1 cellular context compared by ENCODE assay signal in the genomic region with DNA sequence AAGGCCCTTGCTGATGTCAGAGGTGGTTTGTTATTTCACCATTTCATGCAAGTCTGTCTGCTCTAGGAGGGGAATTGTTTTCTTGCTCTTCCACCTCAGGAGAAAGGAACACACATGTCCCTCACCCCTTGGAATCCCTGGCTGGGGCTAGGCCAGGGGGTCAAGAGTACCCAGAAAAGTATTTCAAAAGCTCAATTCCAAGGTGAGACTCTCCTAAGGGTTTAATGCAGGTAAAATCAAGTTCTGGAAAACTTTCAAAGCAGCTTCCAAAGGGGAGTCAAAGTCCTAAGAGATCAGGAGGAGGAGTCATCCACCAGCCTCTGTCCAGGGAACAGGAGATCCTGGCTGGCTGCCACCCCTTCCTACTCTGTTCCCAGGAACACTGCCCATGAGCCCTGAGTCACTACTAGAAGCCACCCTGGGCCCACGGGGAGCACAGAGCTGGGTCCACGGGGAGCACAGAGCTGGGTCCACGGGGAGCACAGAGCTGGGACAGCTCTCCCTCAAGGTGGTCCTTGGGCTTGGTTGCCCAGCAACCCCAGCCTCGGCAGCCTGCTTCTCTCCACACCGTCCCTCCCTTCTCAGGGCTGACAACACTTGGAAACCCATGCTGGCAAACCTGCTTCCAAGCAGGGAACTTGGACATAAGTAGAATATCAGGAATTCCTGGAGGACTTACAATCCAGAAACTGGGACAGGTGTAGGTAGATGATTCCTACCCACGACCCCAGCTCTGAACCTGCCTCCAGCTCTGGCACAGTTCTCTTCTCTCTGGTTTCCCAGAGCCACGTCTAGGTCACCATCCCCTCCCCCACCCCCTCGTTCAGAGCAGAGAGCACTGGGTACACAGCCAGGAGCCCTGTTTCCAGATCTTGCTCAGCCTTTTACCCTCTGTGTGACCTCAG.
TF ChIP-seq lines count a peak whose summit lies in the region.

No MANE protein-coding gene starts in this region.

TF ChIP-seq in HepG2, 621 proteins besides CTCF, POLR2A, EP300 and RAD21 (continued from another document and continues in another):
- TF ChIP-seq, protein P1, sequence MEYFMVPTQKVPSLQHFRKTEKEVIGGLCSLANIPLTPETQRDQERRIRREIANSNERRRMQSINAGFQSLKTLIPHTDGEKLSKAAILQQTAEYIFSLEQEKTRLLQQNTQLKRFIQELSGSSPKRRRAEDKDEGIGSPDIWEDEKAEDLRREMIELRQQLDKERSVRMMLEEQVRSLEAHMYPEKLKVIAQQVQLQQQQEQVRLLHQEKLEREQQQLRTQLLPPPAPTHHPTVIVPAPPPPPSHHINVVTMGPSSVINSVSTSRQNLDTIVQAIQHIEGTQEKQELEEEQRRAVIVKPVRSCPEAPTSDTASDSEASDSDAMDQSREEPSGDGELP (IDR thresholded peaks at IDR 0.05; ENCODE audit: borderline replicate concordance, low read depth): no peak
- TF ChIP-seq MZF1 (CRISPR knock-in tag; IDR thresholded peaks at IDR 0.05; ENCODE audit: borderline replicate concordance) (no peak), PHF20 (CRISPR knock-in tag; IDR thresholded peaks at IDR 0.05) (no peak), REPIN1 (CRISPR knock-in tag; IDR thresholded peaks at IDR 0.05; ENCODE audit: borderline replicate concordance, low read depth) (peak; percentile 45; the same call in 1 of the 2 replicates), SATB2 (CRISPR knock-in tag; IDR thresholded peaks at IDR 0.05) (no peak), ZFP41 (CRISPR knock-in tag; IDR thresholded peaks at IDR 0.05; ENCODE audit: borderline replicate concordance) (peak; percentile 69; the same call in 1 of the 2 replicates), ZNF382 (CRISPR knock-in tag; IDR thresholded peaks at IDR 0.05; ENCODE audit: borderline replicate concordance) (no peak), ZNF335 (CRISPR knock-in tag; IDR thresholded peaks at IDR 0.05) (no peak; the same call in 1 of the 2 replicates), TAF15 (IDR thresholded peaks at IDR 0.05; ENCODE audit: low read depth, low read length, poor library complexity, severe bottlenecking) (no peak), ZNF776 (CRISPR knock-in tag; IDR thresholded peaks at IDR 0.05) (0 out of 2 replicates have a peak, but pooled peaks have one; percentile 37), SRF (IDR thresholded peaks at IDR 0.05; ENCODE audit: low read depth, low read length) (no peak), YY1 (IDR thresholded peaks at IDR 0.05; ENCODE audit: insufficient read depth, insufficient replicate concordance, low read depth, low read length) (no peak)
- TF ChIP-seq, protein P2, sequence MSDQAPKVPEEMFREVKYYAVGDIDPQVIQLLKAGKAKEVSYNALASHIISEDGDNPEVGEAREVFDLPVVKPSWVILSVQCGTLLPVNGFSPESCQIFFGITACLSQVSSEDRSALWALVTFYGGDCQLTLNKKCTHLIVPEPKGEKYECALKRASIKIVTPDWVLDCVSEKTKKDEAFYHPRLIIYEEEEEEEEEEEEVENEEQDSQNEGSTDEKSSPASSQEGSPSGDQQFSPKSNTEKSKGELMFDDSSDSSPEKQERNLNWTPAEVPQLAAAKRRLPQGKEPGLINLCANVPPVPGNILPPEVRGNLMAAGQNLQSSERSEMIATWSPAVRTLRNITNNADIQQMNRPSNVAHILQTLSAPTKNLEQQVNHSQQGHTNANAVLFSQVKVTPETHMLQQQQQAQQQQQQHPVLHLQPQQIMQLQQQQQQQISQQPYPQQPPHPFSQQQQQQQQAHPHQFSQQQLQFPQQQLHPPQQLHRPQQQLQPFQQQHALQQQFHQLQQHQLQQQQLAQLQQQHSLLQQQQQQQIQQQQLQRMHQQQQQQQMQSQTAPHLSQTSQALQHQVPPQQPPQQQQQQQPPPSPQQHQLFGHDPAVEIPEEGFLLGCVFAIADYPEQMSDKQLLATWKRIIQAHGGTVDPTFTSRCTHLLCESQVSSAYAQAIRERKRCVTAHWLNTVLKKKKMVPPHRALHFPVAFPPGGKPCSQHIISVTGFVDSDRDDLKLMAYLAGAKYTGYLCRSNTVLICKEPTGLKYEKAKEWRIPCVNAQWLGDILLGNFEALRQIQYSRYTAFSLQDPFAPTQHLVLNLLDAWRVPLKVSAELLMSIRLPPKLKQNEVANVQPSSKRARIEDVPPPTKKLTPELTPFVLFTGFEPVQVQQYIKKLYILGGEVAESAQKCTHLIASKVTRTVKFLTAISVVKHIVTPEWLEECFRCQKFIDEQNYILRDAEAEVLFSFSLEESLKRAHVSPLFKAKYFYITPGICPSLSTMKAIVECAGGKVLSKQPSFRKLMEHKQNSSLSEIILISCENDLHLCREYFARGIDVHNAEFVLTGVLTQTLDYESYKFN (CRISPR knock-in tag; conservative IDR thresholded peaks at IDR 0.05): no peak; the same call in 1 of the 2 replicates
- TF ChIP-seq, protein P3, sequence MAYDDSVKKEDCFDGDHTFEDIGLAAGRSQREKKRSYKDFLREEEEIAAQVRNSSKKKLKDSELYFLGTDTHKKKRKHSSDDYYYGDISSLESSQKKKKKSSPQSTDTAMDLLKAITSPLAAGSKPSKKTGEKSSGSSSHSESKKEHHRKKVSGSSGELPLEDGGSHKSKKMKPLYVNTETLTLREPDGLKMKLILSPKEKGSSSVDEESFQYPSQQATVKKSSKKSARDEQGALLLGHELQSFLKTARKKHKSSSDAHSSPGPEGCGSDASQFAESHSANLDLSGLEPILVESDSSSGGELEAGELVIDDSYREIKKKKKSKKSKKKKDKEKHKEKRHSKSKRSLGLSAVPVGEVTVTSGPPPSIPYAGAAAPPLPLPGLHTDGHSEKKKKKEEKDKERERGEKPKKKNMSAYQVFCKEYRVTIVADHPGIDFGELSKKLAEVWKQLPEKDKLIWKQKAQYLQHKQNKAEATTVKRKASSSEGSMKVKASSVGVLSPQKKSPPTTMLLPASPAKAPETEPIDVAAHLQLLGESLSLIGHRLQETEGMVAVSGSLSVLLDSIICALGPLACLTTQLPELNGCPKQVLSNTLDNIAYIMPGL (CRISPR knock-in tag; IDR thresholded peaks at IDR 0.05; ENCODE audit: borderline replicate concordance in 1 of 2, low read depth in 1 of 2): peak; percentile 37 to 61; a peak in 2 of 4 replicates
- TF ChIP-seq, protein P4, sequence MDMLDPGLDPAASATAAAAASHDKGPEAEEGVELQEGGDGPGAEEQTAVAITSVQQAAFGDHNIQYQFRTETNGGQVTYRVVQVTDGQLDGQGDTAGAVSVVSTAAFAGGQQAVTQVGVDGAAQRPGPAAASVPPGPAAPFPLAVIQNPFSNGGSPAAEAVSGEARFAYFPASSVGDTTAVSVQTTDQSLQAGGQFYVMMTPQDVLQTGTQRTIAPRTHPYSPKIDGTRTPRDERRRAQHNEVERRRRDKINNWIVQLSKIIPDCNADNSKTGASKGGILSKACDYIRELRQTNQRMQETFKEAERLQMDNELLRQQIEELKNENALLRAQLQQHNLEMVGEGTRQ (IDR thresholded peaks at IDR 0.05; ENCODE audit: low read depth, low read length): no peak
- TF ChIP-seq, protein P4 (CRISPR knock-in tag; IDR thresholded peaks at IDR 0.05; ENCODE audit: borderline replicate concordance): no peak
- TF ChIP-seq, protein P5, sequence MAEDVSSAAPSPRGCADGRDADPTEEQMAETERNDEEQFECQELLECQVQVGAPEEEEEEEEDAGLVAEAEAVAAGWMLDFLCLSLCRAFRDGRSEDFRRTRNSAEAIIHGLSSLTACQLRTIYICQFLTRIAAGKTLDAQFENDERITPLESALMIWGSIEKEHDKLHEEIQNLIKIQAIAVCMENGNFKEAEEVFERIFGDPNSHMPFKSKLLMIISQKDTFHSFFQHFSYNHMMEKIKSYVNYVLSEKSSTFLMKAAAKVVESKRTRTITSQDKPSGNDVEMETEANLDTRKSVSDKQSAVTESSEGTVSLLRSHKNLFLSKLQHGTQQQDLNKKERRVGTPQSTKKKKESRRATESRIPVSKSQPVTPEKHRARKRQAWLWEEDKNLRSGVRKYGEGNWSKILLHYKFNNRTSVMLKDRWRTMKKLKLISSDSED (CRISPR knock-in tag; IDR thresholded peaks at IDR 0.05): no peak
- TF ChIP-seq, protein P6, sequence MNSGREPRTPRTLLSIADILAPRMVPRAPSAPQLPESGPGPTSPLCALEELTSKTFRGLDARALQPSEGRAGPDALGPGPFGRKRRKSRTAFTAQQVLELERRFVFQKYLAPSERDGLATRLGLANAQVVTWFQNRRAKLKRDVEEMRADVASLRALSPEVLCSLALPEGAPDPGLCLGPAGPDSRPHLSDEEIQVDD (CRISPR knock-in tag; IDR thresholded peaks at IDR 0.05; ENCODE audit: borderline replicate concordance): no peak
- TF ChIP-seq, protein P7, sequence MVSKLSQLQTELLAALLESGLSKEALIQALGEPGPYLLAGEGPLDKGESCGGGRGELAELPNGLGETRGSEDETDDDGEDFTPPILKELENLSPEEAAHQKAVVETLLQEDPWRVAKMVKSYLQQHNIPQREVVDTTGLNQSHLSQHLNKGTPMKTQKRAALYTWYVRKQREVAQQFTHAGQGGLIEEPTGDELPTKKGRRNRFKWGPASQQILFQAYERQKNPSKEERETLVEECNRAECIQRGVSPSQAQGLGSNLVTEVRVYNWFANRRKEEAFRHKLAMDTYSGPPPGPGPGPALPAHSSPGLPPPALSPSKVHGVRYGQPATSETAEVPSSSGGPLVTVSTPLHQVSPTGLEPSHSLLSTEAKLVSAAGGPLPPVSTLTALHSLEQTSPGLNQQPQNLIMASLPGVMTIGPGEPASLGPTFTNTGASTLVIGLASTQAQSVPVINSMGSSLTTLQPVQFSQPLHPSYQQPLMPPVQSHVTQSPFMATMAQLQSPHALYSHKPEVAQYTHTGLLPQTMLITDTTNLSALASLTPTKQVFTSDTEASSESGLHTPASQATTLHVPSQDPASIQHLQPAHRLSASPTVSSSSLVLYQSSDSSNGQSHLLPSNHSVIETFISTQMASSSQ (IDR thresholded peaks at IDR 0.05; ENCODE audit: low read depth): no peak
- TF ChIP-seq, protein P7 (CRISPR knock-in tag; IDR thresholded peaks at IDR 0.05; ENCODE audit: borderline replicate concordance): no peak
- TF ChIP-seq, protein P8, sequence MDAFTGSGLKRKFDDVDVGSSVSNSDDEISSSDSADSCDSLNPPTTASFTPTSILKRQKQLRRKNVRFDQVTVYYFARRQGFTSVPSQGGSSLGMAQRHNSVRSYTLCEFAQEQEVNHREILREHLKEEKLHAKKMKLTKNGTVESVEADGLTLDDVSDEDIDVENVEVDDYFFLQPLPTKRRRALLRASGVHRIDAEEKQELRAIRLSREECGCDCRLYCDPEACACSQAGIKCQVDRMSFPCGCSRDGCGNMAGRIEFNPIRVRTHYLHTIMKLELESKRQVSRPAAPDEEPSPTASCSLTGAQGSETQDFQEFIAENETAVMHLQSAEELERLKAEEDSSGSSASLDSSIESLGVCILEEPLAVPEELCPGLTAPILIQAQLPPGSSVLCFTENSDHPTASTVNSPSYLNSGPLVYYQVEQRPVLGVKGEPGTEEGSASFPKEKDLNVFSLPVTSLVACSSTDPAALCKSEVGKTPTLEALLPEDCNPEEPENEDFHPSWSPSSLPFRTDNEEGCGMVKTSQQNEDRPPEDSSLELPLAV (CRISPR knock-in tag; conservative IDR thresholded peaks at IDR 0.05; ENCODE audit: low read depth): no peak
